In the genomic region with DNA sequence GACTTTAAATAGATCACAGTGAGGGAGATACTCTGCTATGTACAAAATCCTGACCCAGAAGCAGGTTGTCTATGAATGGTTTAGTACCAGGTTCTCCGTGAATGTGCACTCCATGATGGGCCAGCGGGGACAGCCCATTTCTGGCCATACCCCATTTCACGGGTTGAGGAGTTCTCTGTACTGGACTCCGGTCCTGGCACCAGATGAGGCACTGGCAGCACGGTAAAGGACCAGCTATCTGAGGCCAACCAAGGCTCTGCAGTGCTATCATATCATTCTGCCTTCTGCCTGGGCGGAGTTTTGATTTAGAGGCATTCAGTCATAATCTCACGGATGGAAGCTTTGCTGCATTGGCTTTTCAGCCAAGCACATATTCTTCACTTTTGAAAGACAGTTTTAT, we compare ENCODE assay signal across 28 cellular contexts.
"Had no signal": no experiment of that assay in that cellular context is flagged by ENCODE, and none has a peak within 500 bp of the region (broad histone marks: within the 10 kb centered on the region; RNA-seq: fewer than 3 reads in every experiment).

No MANE protein-coding gene starts in this region.

- H3K4me3 Mint-ChIP-seq: stimulated activated effector memory CD8-positive, alpha-beta T cell treated with anti-CD3 and anti-CD28 coated beads, Interleukin-12 subunit alpha, Interleukin-12 subunit beta, amount 100 ng/mL, for 72 hours; stimulated activated memory B cell treated with anti-CD40 and anti-IgM and Interleukin-4, amounts not matched to agents 10 μg/mL and 1 μg/mL and 100 μg/mL, for 72 hours; stimulated activated naive B cell treated with anti-CD40 and anti-IgM and Interleukin-4, amounts not matched to agents 10 μg/mL and 1 μg/mL and 100 μg/mL, for 72 hours; stimulated activated naive CD8-positive, alpha-beta T cell treated with anti-CD3 and anti-CD28 coated beads, Interleukin-15, amount 100 ng/mL, for 72 hours; stimulated activated naive CD8-positive, alpha-beta T cell treated with anti-CD3 and anti-CD28 coated beads, Interleukin-15, Interleukin-2, amounts not matched to agents 100 ng/mL and 50 ng/mL, for 24 hours; type B pancreatic cell had no signal

- H3K36me3 Mint-ChIP-seq: stimulated activated effector memory CD8-positive, alpha-beta T cell treated with anti-CD3 and anti-CD28 coated beads, Interleukin-12 subunit alpha, Interleukin-12 subunit beta, amount 100 ng/mL, for 72 hours; stimulated activated memory B cell treated with anti-CD40 and anti-IgM and Interleukin-4, amounts not matched to agents 10 μg/mL and 1 μg/mL and 100 μg/mL, for 72 hours; type B pancreatic cell had no signal

- DNase-seq: stimulated activated CD4-positive, alpha-beta T cell treated with anti-CD3 and anti-CD28 coated beads, Interleukin-2, amount 100 ng/mL, for 48 hours; stimulated activated CD4-positive, alpha-beta T cell treated with anti-CD3 and anti-CD28 coated beads, Interleukin-4, amount 100 ng/mL, for 1 hour; stimulated activated CD4-positive, alpha-beta T cell treated with anti-CD3 and anti-CD28 coated beads, Interleukin-4, amount 100 ng/mL, for 24 hours; stimulated activated CD4-positive, alpha-beta T cell treated with anti-CD3 and anti-CD28 coated beads, Interleukin-4, amount 100 ng/mL, for 4 hours; stimulated activated CD8-positive, alpha-beta memory T cell treated with anti-CD3 and anti-CD28 coated beads, Interleukin-4, amount 100 ng/mL, for 48 hours; stimulated activated naive B cell treated with anti-CD40 and anti-IgM and Interleukin-4, amounts not matched to agents 10 μg/mL and 1 μg/mL and 100 μg/mL, for 72 hours; stimulated activated naive CD4-positive, alpha-beta T cell; stimulated activated naive CD4-positive, alpha-beta T cell treated with Interleukin-2 at 50 U/mL for 16 hours; stimulated activated naive CD8-positive, alpha-beta T cell treated with anti-CD3 and anti-CD28 coated beads, Interleukin-15, amount 100 ng/mL, for 72 hours; stimulated activated naive CD8-positive, alpha-beta T cell treated with anti-CD3 and anti-CD28 coated beads, Interleukin-15, Interleukin-2, amounts not matched to agents 100 U/mL and 50 U/mL, for 24 hours; stomach; substantia nigra; testis; thyroid gland; tibial artery; transverse colon; trophoblast cell; upper lobe of left lung; upper lobe of right lung; uterus had no signal

- H3K27me3 ChIP-seq: testis, thyroid gland, tibial nerve, transverse colon, upper lobe of left lung, upper lobe of right lung, uterus, vagina had no signal

- H3K9me3 ChIP-seq: suprapubic skin, testis, thyroid gland, uterus, vagina had no signal

- H3K4me3 ChIP-seq: stomach, suprapubic skin, testis, thoracic aorta, thyroid gland, tibial artery, tibial nerve, transverse colon, upper lobe of left lung, upper lobe of right lung, uterus, vagina had no signal

- H3K36me3 ChIP-seq: stomach, suprapubic skin, thoracic aorta, thyroid gland, tibial artery, tibial nerve, transverse colon, upper lobe of left lung, upper lobe of right lung, uterus, vagina had no signal

- H3K4me1 ChIP-seq: stomach, suprapubic skin, testis, thyroid gland, tibial artery, tibial nerve, transverse colon, upper lobe of left lung, upper lobe of right lung, uterus, vagina had no signal

- H3K27ac ChIP-seq: stomach, suprapubic skin, testis, thoracic aorta, thyroid gland, tibial artery, tibial nerve, transverse colon, upper lobe of left lung, upper lobe of right lung, uterus, vagina had no signal

- H3K4me1 Mint-ChIP-seq: stimulated activated effector memory CD8-positive, alpha-beta T cell treated with anti-CD3 and anti-CD28 coated beads, Interleukin-12 subunit alpha, Interleukin-12 subunit beta, amount 100 ng/mL, for 72 hours; stimulated activated memory B cell treated with anti-CD40 and anti-IgM and Interleukin-4, amounts not matched to agents 10 μg/mL and 1 μg/mL and 100 μg/mL, for 72 hours; stimulated activated naive B cell treated with anti-CD40 and anti-IgM and Interleukin-4, amounts not matched to agents 10 μg/mL and 1 μg/mL and 100 μg/mL, for 72 hours; stimulated activated naive CD8-positive, alpha-beta T cell treated with anti-CD3 and anti-CD28 coated beads, Interleukin-15, amount 100 ng/mL, for 72 hours had no signal

- H3K27ac Mint-ChIP-seq: stimulated activated effector memory CD8-positive, alpha-beta T cell treated with anti-CD3 and anti-CD28 coated beads, Interleukin-12 subunit alpha, Interleukin-12 subunit beta, amount 100 ng/mL, for 72 hours; stimulated activated memory B cell treated with anti-CD40 and anti-IgM and Interleukin-4, amounts not matched to agents 10 μg/mL and 1 μg/mL and 100 μg/mL, for 72 hours; stimulated activated naive B cell treated with anti-CD40 and anti-IgM and Interleukin-4, amounts not matched to agents 10 μg/mL and 1 μg/mL and 100 μg/mL, for 72 hours; stimulated activated naive CD8-positive, alpha-beta T cell treated with anti-CD3 and anti-CD28 coated beads, Interleukin-15, amount 100 ng/mL, for 72 hours; stimulated activated naive CD8-positive, alpha-beta T cell treated with anti-CD3 and anti-CD28 coated beads, Interleukin-15, Interleukin-2, amounts not matched to agents 100 ng/mL and 50 ng/mL, for 24 hours; type B pancreatic cell had no signal

- ATAC-seq: stimulated activated effector memory CD8-positive, alpha-beta T cell treated with anti-CD3 and anti-CD28 coated beads, Interleukin-12 subunit alpha, Interleukin-12 subunit beta, amount 100 ng/mL, for 72 hours; stimulated activated memory B cell treated with anti-CD40 and anti-IgM and Interleukin-4, amounts not matched to agents 10 μg/mL and 1 μg/mL and 100 μg/mL, for 72 hours; stimulated activated naive B cell treated with anti-CD40 and anti-IgM and Interleukin-4, amounts not matched to agents 10 μg/mL and 1 μg/mL and 100 μg/mL, for 72 hours; stimulated activated naive CD8-positive, alpha-beta T cell treated with anti-CD3 and anti-CD28 coated beads, Interleukin-15, amount 100 ng/mL, for 72 hours; stimulated activated naive CD8-positive, alpha-beta T cell treated with anti-CD3 and anti-CD28 coated beads, Interleukin-15, Interleukin-2, amounts not matched to agents 100 U/mL and 50 U/mL, for 24 hours; upper lobe of right lung had no signal
